In genomic region chr4:185190001-185190856, GRCh38 we compare ENCODE assay signal across 25 cellular contexts. TPM values are rescaled to one million over a fixed set of nuclear protein-coding genes. Genes with fewer than 3 reads are reported as not detected.
DNase-seq lines count a peak whose midpoint lies in the region; ATAC-seq, FAIRE-seq and TF ChIP-seq lines count a peak whose summit lies in the region.
"Had no signal": no experiment of that assay in that cellular context is flagged by ENCODE, and none has a peak within 500 bp of the region (broad histone marks: within the 10 kb centered on the region; RNA-seq: fewer than 3 reads in every experiment).

No MANE protein-coding gene starts in this region.

- no peak overlapping the region for H2AFZ ChIP-seq in PC-9

- intact Hi-C loops in A673 (cut with micrococcal nuclease; ENCODE audit: unreplicated experiment) = no loop called here
- intact Hi-C loops in PC-9 (cut with micrococcal nuclease; ENCODE audit: unreplicated experiment) = no loop called here

- BruUV-seq in A673 (replicated peaks; lab: Mats Ljungman, UMichigan) (TSS peak; percentile 60), PC-9 (replicated peaks; lab: Mats Ljungman, UMichigan) (TSS peak; percentile 7)

- H3K4me3 ChIP-seq in A673 (ENCODE audit: low read depth, low read length, poor library complexity, severe bottlenecking) (no peak overlapping the region), PC-9 (no peak overlapping the region), BE2C (ENCODE audit: low read depth, low read length) (no peak overlapping the region)
- H3K4me3 ChIP-seq: ovary, suprapubic skin had no signal

- FAIRE-seq in GM12892 (lab: Jason Lieb, UNC) = peak; percentile 67
- peak; percentile 55 for FAIRE-seq in colon (lab: Jason Lieb, UNC)
- FAIRE-seq: urothelium cell line had no signal

- no peaks in the 10 kb centered on the region for H3K9me3 Mint-ChIP-seq in activated naive CD4-positive, alpha-beta T cell treated with anti-CD3 and anti-CD28 coated beads, Interleukin-2, amount 50 U/mL, for 72 hours
- H3K9me3 Mint-ChIP-seq: activated CD4-positive, alpha-beta memory T cell treated with anti-CD3 and anti-CD28 coated beads for 36 hours; mesothelial cell of epicardium; natural killer cell had no signal

- H3K4me1 ChIP-seq in A673 (ENCODE audit: insufficient read depth, low read length, poor library complexity, severe bottlenecking) (peaks cover 6% of the 10 kb centered on the region), PC-9 (replicated peaks; ENCODE audit: insufficient read depth) (peaks cover 6% of the 10 kb centered on the region), BE2C (no peaks in the 10 kb centered on the region)
- H3K4me1 ChIP-seq: suprapubic skin had no signal

- H4K20me1 ChIP-seq in PC-9 (ENCODE audit: insufficient read depth) = no peaks in the 10 kb centered on the region

- no peak for ATAC-seq in activated naive CD4-positive, alpha-beta T cell treated with anti-CD3 and anti-CD28 coated beads, Interleukin-2, amount 50 U/mL, for 72 hours
- ATAC-seq: left lobe of liver, natural killer cell had no signal

- peaks cover 21% of the 10 kb centered on the region for H3K79me2 ChIP-seq in PC-9 (ENCODE audit: low read depth)

- TF ChIP-seq CTCF in A673 (conservative IDR thresholded peaks at IDR 0.05; ENCODE audit: low read depth, low read length) (no peak), PC-9 (conservative IDR thresholded peaks at IDR 0.05) (no peak), BE2C (IDR thresholded peaks at IDR 0.05; ENCODE audit: low read depth, low read length) (no peak)

- H3K27ac ChIP-seq in A673 (ENCODE audit: low read depth, low read length, poor library complexity, severe bottlenecking) (no peak overlapping the region), PC-9 (no peak overlapping the region)
- H3K27ac ChIP-seq: C4-2B, KMS-11, ovary, suprapubic skin had no signal

- CTCF ChIA-PET in A673 (lab: Charles Lee) = no interaction called here
- CTCF ChIA-PET in PC-9 (lab: Charles Lee) = no interaction called here

- no peak overlapping the region for H3K27ac Mint-ChIP-seq in activated naive CD4-positive, alpha-beta T cell treated with anti-CD3 and anti-CD28 coated beads, Interleukin-2, amount 50 U/mL, for 72 hours
- H3K27ac Mint-ChIP-seq: activated CD4-positive, alpha-beta memory T cell treated with anti-CD3 and anti-CD28 coated beads for 36 hours; mesothelial cell of epicardium; natural killer cell had no signal

- H3K36me3 ChIP-seq in A673 (ENCODE audit: insufficient read depth, low read length, poor library complexity, severe bottlenecking) = peaks cover 29% of the 10 kb centered on the region
- H3K36me3 ChIP-seq in PC-9 (ENCODE audit: low read depth) = no peaks in the 10 kb centered on the region
- peaks cover 21% of the 10 kb centered on the region for H3K36me3 ChIP-seq in BE2C
- H3K36me3 ChIP-seq: ovary had no signal

- H3K9me3 ChIP-seq in A673 (ENCODE audit: low read depth, low read length, poor library complexity, severe bottlenecking) = no peaks in the 10 kb centered on the region
- no peaks in the 10 kb centered on the region for H3K9me3 ChIP-seq in PC-9 (ENCODE audit: insufficient read depth, low read depth)
- no peaks in the 10 kb centered on the region for H3K9me3 ChIP-seq in BE2C
- H3K9me3 ChIP-seq: ovary, suprapubic skin had no signal

- no peaks in the 10 kb centered on the region for H3K27me3 ChIP-seq in A673 (replicated peaks; ENCODE audit: insufficient read depth, low read depth, low read length, poor library complexity)
- H3K27me3 ChIP-seq in PC-9 (ENCODE audit: insufficient read depth, low read depth) = no peaks in the 10 kb centered on the region
- H3K27me3 ChIP-seq in BE2C = no peaks in the 10 kb centered on the region
- H3K27me3 ChIP-seq: ovary, suprapubic skin had no signal

- no peak overlapping the region for H3K4me2 ChIP-seq in PC-9
- H3K4me2 ChIP-seq: KMS-11 had no signal

- no peak for TF ChIP-seq POLR2A in GM12892 (IDR thresholded peaks at IDR 0.05; ENCODE audit: low read depth, low read length)

- POLR2A ChIA-PET in A673 (lab: Charles Lee; ENCODE audit: low non-redundant PET) (no interaction called here), PC-9 (lab: Charles Lee; ENCODE audit: unreplicated experiment) (no interaction called here)

- DNase-seq in A673 (ENCODE audit: low spot score) (no peak), GM12892 (ENCODE audit: insufficient read length) (no peak), PC-9 (no peak), BE2C (no peak), kidney glomerular epithelial cell (lab: John Stamatoyannopoulos, UW) (no peak), NK-92 (lab: John Stamatoyannopoulos, UW; ENCODE audit: unreplicated experiment) (no peak)
- DNase-seq in activated naive CD4-positive, alpha-beta T cell treated with anti-CD3 and anti-CD28 coated beads, Interleukin-2, amount 50 U/mL, for 72 hours (ENCODE audit: low spot score in 2 of 2) = no peak
- DNase-seq: activated CD4-positive, alpha-beta memory T cell treated with anti-CD3 and anti-CD28 coated beads for 36 hours; activated CD4-positive, CD25-positive, alpha-beta regulatory T cell; activated CD8-positive, alpha-beta memory T cell treated with anti-CD3 and anti-CD28 coated beads, Interleukin-2, amount 50 U/mL, for 48 hours; activated effector memory CD4-positive, alpha-beta T cell treated with Interleukin-2 at 50 U/mL for 16 hours; effector CD4-positive, alpha-beta T cell; head of caudate nucleus; natural killer cell; NCI-H1436 treated with DMSO at 0.1 percent for 48 hours; NCI-H2171; NCI-H526; ovary had no signal

- H3K9me2 ChIP-seq in PC-9 (ENCODE audit: insufficient read depth) = no peaks in the 10 kb centered on the region

- H3K36me3 Mint-ChIP-seq in activated naive CD4-positive, alpha-beta T cell treated with anti-CD3 and anti-CD28 coated beads, Interleukin-2, amount 50 U/mL, for 72 hours = peaks cover 10 to 21% of the 10 kb centered on the region in 2 donors

- H3F3A ChIP-seq in PC-9 (ENCODE audit: insufficient read depth, low read depth) = no peaks in the 10 kb centered on the region

RNA-seq across cellular contexts. Expression of gene CFAP97, which starts 13.6 kb away (rescaled TPM):
- 28.9 and 35.1 TPM in 2 replicates for total RNA-seq in A673 (2021)
- polyA plus RNA-seq in GM12892 (2012; ENCODE audit: missing spikeins) = 33.4 TPM
- 33.4 and 48.2 TPM in 2 replicates for total RNA-seq in PC-9 (2021)
- polyA plus RNA-seq in BE2C (2012; ENCODE audit: insufficient read depth, insufficient read length, low read depth) = 19.4 TPM
- 10 to 100 TPM; 27.6 to 42.2 TPM for total RNA-seq in activated naive CD4-positive, alpha-beta T cell treated with anti-CD3 and anti-CD28 coated beads, Interleukin-2, amount 50 U/mL, for 72 hours

RNA-seq across cellular contexts. Expression of gene SNX25, which starts 19.2 kb away (rescaled TPM):
- total RNA-seq in A673 (2021) = 3.5 and 5.8 TPM in 2 replicates
- 91.6 TPM for polyA plus RNA-seq in GM12892 (2012; ENCODE audit: missing spikeins)
- 18.0 and 20.1 TPM in 2 replicates for total RNA-seq in PC-9 (2021)
- 2.3 TPM for polyA plus RNA-seq in BE2C (2012; ENCODE audit: insufficient read depth, insufficient read length, low read depth)
- 10 to 100 TPM in 1 of 2 donors, 1 to 10 TPM in 1; 9.8 to 19.9 TPM for total RNA-seq in activated naive CD4-positive, alpha-beta T cell treated with anti-CD3 and anti-CD28 coated beads, Interleukin-2, amount 50 U/mL, for 72 hours

RNA-seq across cellular contexts. Expression of gene SLC25A4, which starts 47.2 kb away (rescaled TPM):
- total RNA-seq in A673 (2021) (18.6 and 21.9 TPM in 2 replicates), PC-9 (2021) (15.6 and 15.9 TPM in 2 replicates)
- polyA plus RNA-seq in GM12892 (2012; ENCODE audit: missing spikeins) = 32.2 TPM
- 83.0 TPM for polyA plus RNA-seq in BE2C (2012; ENCODE audit: insufficient read depth, insufficient read length, low read depth)
- 1 to 10 TPM; 3.1 to 8.1 TPM for total RNA-seq in activated naive CD4-positive, alpha-beta T cell treated with anti-CD3 and anti-CD28 coated beads, Interleukin-2, amount 50 U/mL, for 72 hours
